In genomic region chr3:74501001-74501400, GRCh38 we compare ENCODE assay signal across 25 cellular contexts.
"Had no signal": no experiment of that assay in that cellular context is flagged by ENCODE, and none has a peak within 500 bp of the region (broad histone marks: within the 10 kb centered on the region; RNA-seq: fewer than 3 reads in every experiment).

No MANE protein-coding gene starts in this region.

- H3K27me3 ChIP-seq: ascending aorta, breast epithelium, esophagus squamous epithelium, foreskin keratinocyte, hepatocyte, neutrophil, pancreas, sigmoid colon, spleen had no signal

- H2AFZ ChIP-seq: hepatocyte had no signal

- ATAC-seq: activated naive CD8-positive, alpha-beta T cell treated with anti-CD3 and anti-CD28 coated beads, Interleukin-2, amount 50 U/mL, for 24 hours; foreskin keratinocyte; left cardiac atrium; lower lobe of right lung; natural killer cell treated with Interleukin-12 subunit alpha and Interleukin-12 subunit beta and Interleukin-15 and Interleukin-18, amount 100 ng/mL, for 72 hours; pancreas; stimulated activated naive B cell treated with anti-CD40 and anti-IgM and Interleukin-4, amounts not matched to agents 10 μg/mL and 1 μg/mL and 100 μg/mL, for 72 hours had no signal

- H3K4me2 ChIP-seq: hepatocyte had no signal

- H3K9me3 ChIP-seq: ascending aorta, breast epithelium, esophagus squamous epithelium, lower lobe of right lung, neutrophil, pancreas, sigmoid colon had no signal

- H3K79me2 ChIP-seq: hepatocyte had no signal

- H3K36me3 ChIP-seq: ascending aorta, breast epithelium, esophagus squamous epithelium, lower lobe of right lung, neutrophil, pancreas, sigmoid colon, spleen, WERI-Rb-1 had no signal

- H3K4me3 ChIP-seq: breast epithelium, esophagus squamous epithelium, hepatocyte, lower lobe of right lung, pancreas, sigmoid colon, spleen had no signal

- DNase-seq: activated CD4-positive, alpha-beta T cell treated with anti-CD3 and anti-CD28 coated beads for 1 hour; activated CD8-positive, alpha-beta memory T cell treated with anti-CD3 and anti-CD28 coated beads for 24 hours; activated CD8-positive, alpha-beta memory T cell treated with anti-CD3 and anti-CD28 coated beads, Interleukin-2, amount 50 U/mL, for 48 hours; activated effector memory CD4-positive, alpha-beta T cell treated with Interleukin-2 at 50 U/mL for 16 hours; activated naive CD4-positive, alpha-beta T cell treated with anti-CD3 and anti-CD28 coated beads, Interleukin-2, amount 10 ng/mL, durations not matched to agents 7 days and 5 days; activated naive CD8-positive, alpha-beta T cell treated with anti-CD3 and anti-CD28 coated beads, Interleukin-2, amount 50 U/mL, for 24 hours; activated T-cell treated with anti-CD3 and anti-CD28 coated beads, Interleukin-2, amount 50 U/mL, for 48 hours; cerebellar nuclear complex; effector memory CD4-positive, alpha-beta T cell; esophagus squamous epithelium; foreskin keratinocyte; left cardiac atrium; lower lobe of right lung; pancreas; sigmoid colon; spleen; stimulated activated naive B cell treated with anti-CD40 and anti-IgM and Interleukin-4, amounts not matched to agents 10 μg/mL and 1 μg/mL and 100 μg/mL, for 72 hours; T-helper 2 cell; WERI-Rb-1 had no signal

- H3K4me1 ChIP-seq: breast epithelium, esophagus squamous epithelium, foreskin keratinocyte, lower lobe of right lung, sigmoid colon, spleen had no signal

- FAIRE-seq: endothelial cell of umbilical vein, pancreas had no signal

- H3K27ac ChIP-seq: ascending aorta, breast epithelium, esophagus squamous epithelium, foreskin keratinocyte, hepatocyte, lower lobe of right lung, neutrophil, pancreas, sigmoid colon, spleen, WERI-Rb-1 had no signal
